In genomic region chr1:205344010-205344808, GRCh38 we compare ENCODE assay signal across 8 cellular contexts. TPM values are rescaled to one million over a fixed set of nuclear protein-coding genes. Genes with fewer than 3 reads are reported as not detected.
DNase-seq lines count a peak whose midpoint lies in the region; ATAC-seq and TF ChIP-seq lines count a peak whose summit lies in the region.

No MANE protein-coding gene starts in this region.

- peak overlapping the region; percentile 34; the same call in 1 of the 2 replicates for H3K4me2 ChIP-seq in MM.1S (ENCODE audit: low read depth, low read length)
- peak overlapping the region; percentile 63 for H3K4me2 ChIP-seq in mesenchymal stem cell (ENCODE audit: low read length, poor library complexity, severe bottlenecking)

- H3K27me3 ChIP-seq in MM.1S (replicated peaks; ENCODE audit: insufficient read depth, low read length) (0 out of 2 replicates have a peak, but pooled peaks cover 4% of the 10 kb centered on the region), colonic mucosa (peaks cover 23% of the 10 kb centered on the region), mesenchymal stem cell (ENCODE audit: control insufficient read depth in 1 of 2, insufficient read depth in 1 of 2, low read length in 2 of 2) (peaks cover 63 to 77% of the 10 kb centered on the region in 2 experiments)

- peaks cover 27% of the 10 kb centered on the region for H3K4me1 ChIP-seq in MM.1S (ENCODE audit: low read length)
- H3K4me1 ChIP-seq in colonic mucosa, result peaks cover 11% of the 10 kb centered on the region
- peaks cover 13% of the 10 kb centered on the region for H3K4me1 ChIP-seq in mesenchymal stem cell (ENCODE audit: control insufficient read depth, insufficient read depth, low read depth, low read length)

- H2BK120ac ChIP-seq in mesenchymal stem cell (ENCODE audit: low read depth, low read length), result no peak overlapping the region

- no peak overlapping the region for H2BK15ac ChIP-seq in mesenchymal stem cell (ENCODE audit: low read depth, poor library complexity, severe bottlenecking)

- H3K79me2 ChIP-seq in MM.1S (ENCODE audit: low read length), result no peaks in the 10 kb centered on the region

- H2AFZ ChIP-seq in MM.1S (ENCODE audit: low read length) (peak overlapping the region; percentile 36), mesenchymal stem cell (ENCODE audit: low read depth, low read length) (no peak overlapping the region)

- H3K9me3 ChIP-seq in MM.1S (replicated peaks; ENCODE audit: insufficient read depth, low read length) (no peaks in the 10 kb centered on the region), colonic mucosa (no peaks in the 10 kb centered on the region), mesenchymal stem cell (ENCODE audit: control insufficient read depth, low read length) (no peaks in the 10 kb centered on the region)

- H3K9ac ChIP-seq in MM.1S (ENCODE audit: low read length) (no peak overlapping the region), colonic mucosa (ENCODE audit: low read depth in 2 of 2, low read length in 2 of 2) (peak overlapping the region in 1 of 2 donors; percentile 29), mesenchymal stem cell (ENCODE audit: low read length) (no peak overlapping the region)

- peak overlapping the region; percentile 15; the same call in 1 of the 2 replicates for H3K4me3 ChIP-seq in MM.1S (ENCODE audit: low read length)
- peak overlapping the region; percentile 23 for H3K4me3 ChIP-seq in colonic mucosa
- H3K4me3 ChIP-seq in mesenchymal stem cell (ENCODE audit: insufficient read depth in 1 of 2, low read depth in 1 of 2, low read length in 2 of 2), result peak overlapping the region; percentile 40 to 47

- H2AK5ac ChIP-seq in mesenchymal stem cell (ENCODE audit: low read length, severe bottlenecking), result no peak overlapping the region

- H3K27ac ChIP-seq in MM.1S (ENCODE audit: low read length) (no peak overlapping the region), colonic mucosa (no peak overlapping the region), mesenchymal stem cell (ENCODE audit: low read length, poor library complexity, severe bottlenecking) (no peak overlapping the region)

- H3K9me2 ChIP-seq in MM.1S (replicated peaks; ENCODE audit: insufficient read depth, low read length), result no peaks in the 10 kb centered on the region

- H3K23ac ChIP-seq in mesenchymal stem cell (ENCODE audit: low read length in 2 of 2), result no peak overlapping the region

- H3F3A ChIP-seq in MM.1S (ENCODE audit: insufficient read depth, low read length), result peaks cover 18% of the 10 kb centered on the region

- H3K18ac ChIP-seq in mesenchymal stem cell (ENCODE audit: low read depth in 1 of 2, low read length in 2 of 2), result no peak overlapping the region

- H3K14ac ChIP-seq in mesenchymal stem cell (ENCODE audit: low read length in 2 of 2), result no peak overlapping the region

- no peak overlapping the region for H2BK12ac ChIP-seq in mesenchymal stem cell (ENCODE audit: low read length in 2 of 2)

- whole genome bisulfite sequencing in mesenchymal stem cell, result 14% methylated on average over 27 of the region's 63 CpGs

- no peak for DNase-seq in MM.1S
- peak; percentile 60 to 65 for DNase-seq in activated CD4-positive, alpha-beta T cell treated with anti-CD3 and anti-CD28 coated beads for 4 hours
- DNase-seq in colonic mucosa, result peak; percentile 42
- peak; percentile 30 for DNase-seq in mesenchymal stem cell
- peak; percentile 11 to 41 (median 35) for DNase-seq in stimulated activated naive CD4-positive, alpha-beta T cell (lab: John Stamatoyannopoulos, UW)
- DNase-seq in T1000 (lab: John Stamatoyannopoulos, UW), result no peak

- no peaks in the 10 kb centered on the region for H4K20me1 ChIP-seq in MM.1S (ENCODE audit: insufficient read depth, low read length)

- no peak overlapping the region for H4K91ac ChIP-seq in mesenchymal stem cell (ENCODE audit: low read length)

- ATAC-seq in HG03045 (IDR thresholded peaks at IDR 0.05; ENCODE audit: unreplicated experiment) (no peak), HG03280 (IDR thresholded peaks at IDR 0.05; ENCODE audit: unreplicated experiment) (no peak)

- H3K4ac ChIP-seq in mesenchymal stem cell (ENCODE audit: low read depth in 1 of 2, low read length in 2 of 2), result no peak overlapping the region

- H4K8ac ChIP-seq in mesenchymal stem cell (ENCODE audit: low read length), result no peak overlapping the region

- H2BK5ac ChIP-seq in mesenchymal stem cell (ENCODE audit: low read depth, low read length, poor library complexity, severe bottlenecking), result no peak overlapping the region

- intact Hi-C loops in colonic mucosa (cut with DNase I), result no loop called here

- H3K79me1 ChIP-seq in mesenchymal stem cell (replicated peaks; ENCODE audit: low read length, poor library complexity, severe bottlenecking), result no peaks in the 10 kb centered on the region

- TF ChIP-seq CTCF in MM.1S (IDR thresholded peaks at IDR 0.05; ENCODE audit: low read length) (no peak), colonic mucosa (IDR thresholded peaks at IDR 0.05) (no peak)

- no peaks in the 10 kb centered on the region for H3K36me3 ChIP-seq in MM.1S (replicated peaks; ENCODE audit: insufficient read depth, low read length)
- H3K36me3 ChIP-seq in colonic mucosa, result no peaks in the 10 kb centered on the region
- H3K36me3 ChIP-seq in mesenchymal stem cell (ENCODE audit: control insufficient read depth in 1 of 2, insufficient read depth in 2 of 2, low read depth in 1 of 2, low read length in 2 of 2), result no peaks in the 10 kb centered on the region

RNA-seq across cellular contexts. Expression of gene KLHDC8A, which starts 12.5 kb away (rescaled TPM):
- total RNA-seq in colonic mucosa, result under 1 TPM; 0.44 to 0.58 TPM
- polyA plus RNA-seq in mesenchymal stem cell (2013, experiment 1 of 2), result not detected
- not detected for polyA plus RNA-seq in mesenchymal stem cell (2013, experiment 2 of 2)

RNA-seq across cellular contexts. Expression of gene NUAK2, which starts 22.7 kb away (rescaled TPM):
- total RNA-seq in colonic mucosa, result 10 to 100 TPM; 21.2 to 27.2 TPM
- 2.9 TPM for polyA plus RNA-seq in mesenchymal stem cell (2013, experiment 1 of 2)
- polyA plus RNA-seq in mesenchymal stem cell (2013, experiment 2 of 2), result 2.9 TPM

Comparison
In these comparisons a context has a peak if more than half of its experiments do, and no peak if none do; other contexts are left out.
1. DNase-seq: peak in activated CD4-positive, alpha-beta T cell treated with anti-CD3 and anti-CD28 coated beads for 4 hours (2 of 2), colonic mucosa (single experiment), mesenchymal stem cell (single experiment) and stimulated activated naive CD4-positive, alpha-beta T cell (6 of 6); none in MM.1S (single experiment) and T1000 (single experiment).
2. Peak in every context shown above with its lines, with median percentiles within 50 percentile points of each other: H3K4me3 ChIP-seq.